ENCODE assay signal across 21 cellular contexts in the genomic region with DNA sequence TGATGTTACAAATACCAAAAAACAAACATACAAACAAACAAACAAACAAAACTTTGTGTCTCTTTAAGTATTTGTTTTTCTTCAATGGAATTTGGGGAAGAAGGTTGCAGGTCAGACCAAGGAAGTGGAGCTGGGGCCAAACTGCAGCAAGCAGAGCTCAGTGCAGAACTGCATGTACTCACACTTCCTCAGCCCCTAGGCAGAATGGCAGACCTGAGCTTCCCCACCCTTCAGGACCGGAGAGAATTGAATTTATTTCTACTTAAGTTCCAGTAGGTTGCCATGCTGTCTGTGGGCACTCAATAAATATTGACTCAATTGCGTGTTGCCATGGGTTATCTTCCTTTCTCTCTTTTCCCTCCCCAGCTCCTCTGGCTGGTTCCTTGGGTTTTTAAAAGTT.
A peak's percentile ranks its signal among the peaks of the same experiment; 100 is the strongest.
DNase-seq lines count a peak whose midpoint lies in the region; ATAC-seq and TF ChIP-seq lines count a peak whose summit lies in the region.
"Had no signal": no experiment of that assay in that cellular context is flagged by ENCODE, and none has a peak within 500 bp of the region (broad histone marks: within the 10 kb centered on the region; RNA-seq: fewer than 3 reads in every experiment).

No MANE protein-coding gene starts in this region.

- H3K4me1 Mint-ChIP-seq in GM23338 (no peaks in the 10 kb centered on the region; the same call in 1 of the 3 replicates), osteocyte (ENCODE audit: unreplicated experiment) (peaks cover 28% of the 10 kb centered on the region), endothelial cell (ENCODE audit: unreplicated experiment) (no peaks in the 10 kb centered on the region)
- H3K4me1 Mint-ChIP-seq in dendritic cell treated with granulocyte-macrophage colony-stimulating factor and Interleukin-4, amounts not matched to agents 40 ng/mL and 50 ng/mL, for 4 days (ENCODE audit: low read depth): peaks cover 47% of the 10 kb centered on the region
- H3K4me1 Mint-ChIP-seq: activated CD4-positive, alpha-beta T cell treated with anti-CD3 and anti-CD28 coated beads, Interleukin-2, amount 10 ng/mL, durations not matched to agents 24 days and 14 days; nephron had no signal

- H3F3A ChIP-seq in GM23338 (replicated peaks; ENCODE audit: low read depth): no peaks in the 10 kb centered on the region

- TF ChIP-seq CTCF in GM23338 (conservative IDR thresholded peaks at IDR 0.05; ENCODE audit: low read depth in 2 of 2) (no peak), osteocyte (IDR thresholded peaks at IDR 0.05) (no peak), endothelial cell (IDR thresholded peaks at IDR 0.05; ENCODE audit: unreplicated experiment) (no peak)

- no peak overlapping the region; the same call in 1 of the 2 replicates for H2AFZ ChIP-seq in GM23338

- H3K4me3 Mint-ChIP-seq in GM23338 (no peak overlapping the region), osteocyte (ENCODE audit: unreplicated experiment) (no peak overlapping the region), endothelial cell (ENCODE audit: unreplicated experiment) (no peak overlapping the region)
- H3K4me3 Mint-ChIP-seq in dendritic cell treated with granulocyte-macrophage colony-stimulating factor and Interleukin-4, amounts not matched to agents 40 ng/mL and 50 ng/mL, for 4 days: peak overlapping the region; percentile 42
- H3K4me3 Mint-ChIP-seq: activated CD4-positive, alpha-beta T cell treated with anti-CD3 and anti-CD28 coated beads, Interleukin-2, amount 10 ng/mL, durations not matched to agents 24 days and 14 days; effector memory CD8-positive, alpha-beta T cell; nephron had no signal

- H3K36me3 Mint-ChIP-seq in GM23338 (ENCODE audit: low read depth) (no peaks in the 10 kb centered on the region; the same call in 2 of the 3 replicates), osteocyte (ENCODE audit: unreplicated experiment) (no peaks in the 10 kb centered on the region), endothelial cell (ENCODE audit: low read depth, unreplicated experiment) (no peaks in the 10 kb centered on the region)
- H3K36me3 Mint-ChIP-seq in dendritic cell treated with granulocyte-macrophage colony-stimulating factor and Interleukin-4, amounts not matched to agents 40 ng/mL and 50 ng/mL, for 4 days (ENCODE audit: low read depth): no peaks in the 10 kb centered on the region

- peak; percentile 6 for DNase-seq in GM23338 (ENCODE audit: low spot score)
- peak; percentile 54 for DNase-seq in NOMO-1 treated with DMSO at 0.1 percent for 48 hours (lab: John Stamatoyannopoulos, UW; ENCODE audit: unreplicated experiment)
- no peak for DNase-seq in osteocyte (ENCODE audit: extremely low spot score, unreplicated experiment)
- no peak for DNase-seq in activated CD4-positive, alpha-beta T cell treated with anti-CD3 and anti-CD28 coated beads for 48 hours
- DNase-seq in endothelial cell (ENCODE audit: low spot score): no peak
- no peak for DNase-seq in UCSD-AML1 (lab: John Stamatoyannopoulos, UW; ENCODE audit: unreplicated experiment)
- DNase-seq in NCI-H2171 treated with DMSO at 0.1 percent for 48 hours (lab: John Stamatoyannopoulos, UW): no peak
- DNase-seq: activated CD4-positive, alpha-beta T cell treated with anti-CD3 and anti-CD28 coated beads, Interleukin-2, amount 10 ng/mL, durations not matched to agents 24 days and 14 days; activated naive CD4-positive, alpha-beta T cell treated with anti-CD3 and anti-CD28 coated beads, Interleukin-2, amount 50 U/mL, for 16 hours; activated T-cell treated with anti-CD3 and anti-CD28 coated beads for 4 hours; BE2C; brain microvascular endothelial cell; effector memory CD8-positive, alpha-beta T cell; KBM-7; NCI-H1694 treated with DMSO at 0.1 percent for 48 hours; NCI-H510A treated with DMSO at 0.1 percent for 48 hours; T-helper 2 cell had no signal

- no peaks in the 10 kb centered on the region for H3K79me2 ChIP-seq in GM23338 (replicated peaks; ENCODE audit: insufficient read depth)

- H3K9me3 Mint-ChIP-seq in GM23338 (no peaks in the 10 kb centered on the region), osteocyte (ENCODE audit: unreplicated experiment) (no peaks in the 10 kb centered on the region), endothelial cell (ENCODE audit: unreplicated experiment) (no peaks in the 10 kb centered on the region)
- H3K9me3 Mint-ChIP-seq in dendritic cell treated with granulocyte-macrophage colony-stimulating factor and Interleukin-4, amounts not matched to agents 40 ng/mL and 50 ng/mL, for 4 days: no peaks in the 10 kb centered on the region
- H3K9me3 Mint-ChIP-seq: activated CD4-positive, alpha-beta T cell treated with anti-CD3 and anti-CD28 coated beads, Interleukin-2, amount 10 ng/mL, durations not matched to agents 24 days and 14 days; nephron had no signal

- no peaks in the 10 kb centered on the region for H4K20me1 ChIP-seq in GM23338 (replicated peaks; ENCODE audit: insufficient read depth)

- no peaks in the 10 kb centered on the region for H3K4me1 ChIP-seq in GM23338 (ENCODE audit: insufficient read depth)
- H3K4me1 ChIP-seq: BE2C had no signal

- intact Hi-C loops in dendritic cell treated with granulocyte-macrophage colony-stimulating factor and Interleukin-4, amounts not matched to agents 40 ng/mL and 50 ng/mL, for 4 days (cut with micrococcal nuclease): loop anchor here (2.0 kb wide), 1 partner anchor 19 kb away; no protein-coding TSS in a partner anchor

- H3K4me2 ChIP-seq in GM23338: no peak overlapping the region

- H3K9me2 ChIP-seq in GM23338 (ENCODE audit: insufficient read depth): peaks cover 2% of the 10 kb centered on the region; the same call in 1 of the 2 replicates

- no peak overlapping the region for H3K4me3 ChIP-seq in GM23338
- H3K4me3 ChIP-seq: lung had no signal

- no peak overlapping the region for H3K27ac ChIP-seq in GM23338 (ENCODE audit: low read depth)
- H3K27ac ChIP-seq: brain microvascular endothelial cell, HL-60 had no signal

- H3K27ac Mint-ChIP-seq in GM23338 (no peak overlapping the region; the same call in 1 of the 2 replicates), osteocyte (ENCODE audit: unreplicated experiment) (peak overlapping the region; percentile 94), endothelial cell (ENCODE audit: unreplicated experiment) (no peak overlapping the region)
- peak overlapping the region; percentile 84 for H3K27ac Mint-ChIP-seq in dendritic cell treated with granulocyte-macrophage colony-stimulating factor and Interleukin-4, amounts not matched to agents 40 ng/mL and 50 ng/mL, for 4 days
- H3K27ac Mint-ChIP-seq: activated CD4-positive, alpha-beta T cell treated with anti-CD3 and anti-CD28 coated beads, Interleukin-2, amount 10 ng/mL, durations not matched to agents 24 days and 14 days; effector memory CD8-positive, alpha-beta T cell; nephron had no signal

- ATAC-seq in GM23338: peak; percentile 62
- ATAC-seq: effector memory CD8-positive, alpha-beta T cell had no signal

- H3K27me3 Mint-ChIP-seq in GM23338 (ENCODE audit: insufficient read depth, low read depth, poor library complexity) (no peaks in the 10 kb centered on the region), osteocyte (ENCODE audit: unreplicated experiment) (no peaks in the 10 kb centered on the region), endothelial cell (ENCODE audit: unreplicated experiment) (no peaks in the 10 kb centered on the region)
- H3K27me3 Mint-ChIP-seq in dendritic cell treated with granulocyte-macrophage colony-stimulating factor and Interleukin-4, amounts not matched to agents 40 ng/mL and 50 ng/mL, for 4 days: no peaks in the 10 kb centered on the region
- H3K27me3 Mint-ChIP-seq: effector memory CD8-positive, alpha-beta T cell had no signal

- H3K36me3 ChIP-seq in GM23338 (ENCODE audit: insufficient read depth): no peaks in the 10 kb centered on the region
- H3K36me3 ChIP-seq: BE2C, brain microvascular endothelial cell had no signal

- H3K27me3 ChIP-seq in GM23338 (ENCODE audit: insufficient read depth): no peaks in the 10 kb centered on the region
- H3K27me3 ChIP-seq: BE2C, brain microvascular endothelial cell had no signal

TF ChIP-seq in GM23338, 12 proteins besides CTCF, POLR2A, EP300 and RAD21 (continues in another document):
- TF ChIP-seq JUNB (IDR thresholded peaks at IDR 0.05; ENCODE audit: unreplicated experiment): no peak
- no peak for TF ChIP-seq POLR2AphosphoS5 (IDR thresholded peaks at IDR 0.05; ENCODE audit: low read depth)
- TF ChIP-seq NANOG (IDR thresholded peaks at IDR 0.05; ENCODE audit: borderline replicate concordance): no peak
- TF ChIP-seq, protein P1, sequence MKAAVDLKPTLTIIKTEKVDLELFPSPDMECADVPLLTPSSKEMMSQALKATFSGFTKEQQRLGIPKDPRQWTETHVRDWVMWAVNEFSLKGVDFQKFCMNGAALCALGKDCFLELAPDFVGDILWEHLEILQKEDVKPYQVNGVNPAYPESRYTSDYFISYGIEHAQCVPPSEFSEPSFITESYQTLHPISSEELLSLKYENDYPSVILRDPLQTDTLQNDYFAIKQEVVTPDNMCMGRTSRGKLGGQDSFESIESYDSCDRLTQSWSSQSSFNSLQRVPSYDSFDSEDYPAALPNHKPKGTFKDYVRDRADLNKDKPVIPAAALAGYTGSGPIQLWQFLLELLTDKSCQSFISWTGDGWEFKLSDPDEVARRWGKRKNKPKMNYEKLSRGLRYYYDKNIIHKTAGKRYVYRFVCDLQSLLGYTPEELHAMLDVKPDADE (IDR thresholded peaks at IDR 0.05): no peak
- TF ChIP-seq STAT1 (IDR thresholded peaks at IDR 0.05; ENCODE audit: unreplicated experiment): no peak
- TF ChIP-seq ZNF331 (CRISPR knock-in tag; IDR thresholded peaks at IDR 0.05; ENCODE audit: low read depth): no peak
- no peak for TF ChIP-seq CREB1 (CRISPR knock-in tag; IDR thresholded peaks at IDR 0.05; ENCODE audit: low read depth)
- TF ChIP-seq ZNF114 (CRISPR knock-in tag; IDR thresholded peaks at IDR 0.05): no peak

Comparison
In these comparisons a context has a peak if more than half of its experiments do, and no peak if none do; other contexts are left out.
1. DNase-seq: peak in GM23338 (single experiment) and NOMO-1 treated with DMSO at 0.1 percent for 48 hours (single experiment); none in osteocyte (single experiment), activated CD4-positive, alpha-beta T cell treated with anti-CD3 and anti-CD28 coated beads for 48 hours (single experiment), endothelial cell (single experiment), UCSD-AML1 (single experiment) and NCI-H2171 treated with DMSO at 0.1 percent for 48 hours (single experiment).
2. H3K27ac Mint-ChIP-seq: peak in dendritic cell treated with granulocyte-macrophage colony-stimulating factor and Interleukin-4, amounts not matched to agents 40 ng/mL and 50 ng/mL, for 4 days (single experiment) and osteocyte (single experiment); none in GM23338 (single experiment) and endothelial cell (single experiment).